In the genomic region with DNA sequence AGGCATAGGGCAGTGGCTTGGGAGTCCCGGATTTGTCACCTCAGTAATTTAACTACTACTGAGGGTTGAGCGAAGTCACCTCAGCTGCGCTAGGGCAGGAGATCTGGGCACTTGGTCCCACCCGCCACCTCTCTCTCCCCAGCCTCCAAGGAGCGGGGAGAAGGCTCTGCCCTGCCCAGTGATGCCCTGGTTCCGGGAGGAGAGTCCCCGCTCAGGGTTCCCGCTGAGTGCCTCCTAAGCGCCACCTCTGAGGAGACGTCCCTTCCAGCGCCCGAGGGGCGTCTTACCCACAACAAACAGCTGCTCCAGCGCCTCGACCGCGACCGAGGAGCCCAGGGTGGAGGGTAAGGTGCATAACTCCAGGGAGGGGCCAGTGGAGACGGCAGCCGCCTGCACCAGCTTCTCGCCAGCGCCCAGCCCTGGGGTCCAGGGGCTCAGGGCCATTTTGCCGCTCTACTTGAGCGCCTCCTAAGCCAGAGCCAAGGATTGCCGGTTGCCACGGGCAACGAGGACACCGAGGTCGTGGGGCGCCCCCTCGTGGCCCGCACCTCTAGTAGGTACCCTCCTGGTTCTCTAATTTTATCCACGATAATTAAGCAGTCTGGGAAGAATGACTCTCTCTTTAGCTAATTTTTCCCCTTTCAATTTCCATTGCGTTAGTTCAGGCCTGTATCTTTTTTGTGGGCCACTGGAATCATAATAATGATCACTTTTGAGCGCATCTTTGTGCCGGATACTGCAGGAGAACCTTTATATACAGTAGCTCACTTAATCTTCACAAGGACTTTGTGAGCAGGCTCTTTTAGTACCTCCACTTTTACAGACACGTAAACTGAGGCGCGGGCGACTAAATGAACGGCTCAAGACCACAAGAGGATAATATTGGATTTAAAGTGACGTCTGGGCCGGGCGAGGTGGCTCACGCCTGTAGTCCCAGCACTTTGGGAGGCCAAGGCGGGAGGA, we compare ENCODE assay signal across 8 cellular contexts. TPM values are rescaled to one million over a fixed set of nuclear protein-coding genes. Genes with fewer than 3 reads are reported as not detected.
DNase-seq lines count a peak whose midpoint lies in the region; ATAC-seq and TF ChIP-seq lines count a peak whose summit lies in the region.

Gene CCDC175 (minus strand): TSS at position 481 of the 963 bp plus-strand sequence. CDS start 37 bp downstream, at position 444.

- H3K4me3 Mint-ChIP-seq in GM23338: peak within 1 kb of the TSS; percentile 81
- peak within 1 kb of the TSS; percentile 71 for H3K4me3 Mint-ChIP-seq in activated naive CD8-positive, alpha-beta T cell treated with anti-CD3 and anti-CD28 coated beads, Interleukin-2, amount 10 ng/mL, durations not matched to agents 7 days and 5 days

- POLR2A ChIA-PET in activated naive CD8-positive, alpha-beta T cell treated with anti-CD3 and anti-CD28 coated beads, Interleukin-2, amount 10 ng/mL, durations not matched to agents 7 days and 5 days (lab: Charles Lee): no interaction called here

- in situ Hi-C loops in transverse colon (cut with MboI; ENCODE audit: low pct_ligation_motif_present in 1 of 4, low pct_unique_long_range_greater_than_20kb in 1 of 4, low sequenced_read_pairs in 3 of 4): loop anchor here in 1 of 4 donors (10.0 to 25.0 kb wide), 2 partner anchors 72 to 439 kb away; no protein-coding TSS in a partner anchor

- no peak within 1 kb of the TSS for H3K27ac Mint-ChIP-seq in GM23338
- H3K27ac Mint-ChIP-seq in activated naive CD8-positive, alpha-beta T cell treated with anti-CD3 and anti-CD28 coated beads, Interleukin-2, amount 10 ng/mL, durations not matched to agents 7 days and 5 days: no peak within 1 kb of the TSS

- no peak for TF ChIP-seq POLR2A in transverse colon (IDR thresholded peaks at IDR 0.05)

- no peaks in the 10 kb centered on the region for H3K9me3 Mint-ChIP-seq in GM23338
- no peaks in the 10 kb centered on the region for H3K9me3 Mint-ChIP-seq in activated naive CD8-positive, alpha-beta T cell treated with anti-CD3 and anti-CD28 coated beads, Interleukin-2, amount 10 ng/mL, durations not matched to agents 7 days and 5 days

- no peaks in the 10 kb centered on the region for H4K20me1 ChIP-seq in GM23338 (replicated peaks; ENCODE audit: insufficient read depth)

- H3K4me1 ChIP-seq in GM23338 (ENCODE audit: insufficient read depth): no peaks in the 10 kb centered on the region
- peaks cover 0 to 11% (median 9%) of the 10 kb centered on the region in 4 donors for H3K4me1 ChIP-seq in transverse colon

- TF ChIP-seq CTCF in GM23338 (conservative IDR thresholded peaks at IDR 0.05; ENCODE audit: low read depth in 2 of 2): peak; percentile 93 to 96
- peak; percentile 63 to 88 (median 72) for TF ChIP-seq CTCF in transverse colon (IDR thresholded peaks at IDR 0.05)

- peak within 1 kb of the TSS; percentile 87 for H2AFZ ChIP-seq in GM23338

- H3K79me2 ChIP-seq in GM23338 (replicated peaks; ENCODE audit: insufficient read depth): no peaks in the 10 kb centered on the region

- ATAC-seq in GM23338 (peak; percentile 99), left cardiac atrium (peak; percentile 91 to 98)
- ATAC-seq in activated naive CD8-positive, alpha-beta T cell treated with anti-CD3 and anti-CD28 coated beads, Interleukin-2, amount 10 ng/mL, durations not matched to agents 7 days and 5 days (ENCODE audit: low read depth): peak; percentile 96

- peak within 1 kb of the TSS; percentile 77 for H3K4me2 ChIP-seq in GM23338

- H3F3A ChIP-seq in GM23338 (replicated peaks; ENCODE audit: low read depth): no peaks in the 10 kb centered on the region

- 8 to 28% methylated on average over 13 to 32 of the region's 46 CpGs for WGBS in transverse colon (ENCODE audit: low coverage in 1 of 2), 2 donors

- peak within 1 kb of the TSS; percentile 71 for H3K4me3 ChIP-seq in GM23338
- H3K4me3 ChIP-seq in transverse colon: peak within 1 kb of the TSS; percentile 31 to 63 (median 46)

- no peaks in the 10 kb centered on the region for H3K9me3 ChIP-seq in transverse colon

- no peaks in the 10 kb centered on the region for H3K4me1 Mint-ChIP-seq in GM23338
- H3K4me1 Mint-ChIP-seq in activated naive CD8-positive, alpha-beta T cell treated with anti-CD3 and anti-CD28 coated beads, Interleukin-2, amount 10 ng/mL, durations not matched to agents 7 days and 5 days: peaks cover 7% of the 10 kb centered on the region

- no peaks in the 10 kb centered on the region for H3K27me3 Mint-ChIP-seq in GM23338 (ENCODE audit: insufficient read depth, low read depth, poor library complexity)
- peaks cover 32% of the 10 kb centered on the region for H3K27me3 Mint-ChIP-seq in activated naive CD8-positive, alpha-beta T cell treated with anti-CD3 and anti-CD28 coated beads, Interleukin-2, amount 10 ng/mL, durations not matched to agents 7 days and 5 days

- TF ChIP-seq EP300 in transverse colon (IDR thresholded peaks at IDR 0.05; ENCODE audit: low read depth): no peak

- H3K36me3 Mint-ChIP-seq in GM23338 (ENCODE audit: low read depth): no peaks in the 10 kb centered on the region
- no peaks in the 10 kb centered on the region for H3K36me3 Mint-ChIP-seq in activated naive CD8-positive, alpha-beta T cell treated with anti-CD3 and anti-CD28 coated beads, Interleukin-2, amount 10 ng/mL, durations not matched to agents 7 days and 5 days

- H3K9me2 ChIP-seq in GM23338 (ENCODE audit: insufficient read depth): no peaks in the 10 kb centered on the region

- intact Hi-C loops in left cardiac atrium (cut with DNase I): loop anchor here in 1 of 2 donors (10.0 kb wide), 1 partner anchor 452 kb away; no protein-coding TSS in a partner anchor
- intact Hi-C loops in transverse colon (cut with DNase I; ENCODE audit: low total_unique reads): no loop called here

- H3K27me3 ChIP-seq in GM23338 (ENCODE audit: insufficient read depth) (no peaks in the 10 kb centered on the region), transverse colon (peaks cover 4% of the 10 kb centered on the region)

- peak; percentile 64 for DNase-seq in EH (ENCODE audit: low read depth)
- DNase-seq in GM23338 (ENCODE audit: low spot score): peak; percentile 98
- peak; percentile 63 for DNase-seq in LHCN-M2 (ENCODE audit: low read depth)
- peak; percentile 77 for DNase-seq in SKM-1 treated with dmso at 0.1 percent for 144 hours (lab: John Stamatoyannopoulos, UW; ENCODE audit: unreplicated experiment)
- DNase-seq in activated naive CD8-positive, alpha-beta T cell treated with anti-CD3 and anti-CD28 coated beads, Interleukin-2, amount 10 ng/mL, durations not matched to agents 7 days and 5 days: peak; percentile 87
- DNase-seq in left cardiac atrium: peak; percentile 91
- peak; percentile 80 for DNase-seq in pons (ENCODE audit: low spot score)
- DNase-seq in transverse colon: peak; percentile 92

- H3K36me3 ChIP-seq in GM23338 (ENCODE audit: insufficient read depth): no peaks in the 10 kb centered on the region
- no peaks in the 10 kb centered on the region for H3K36me3 ChIP-seq in transverse colon

- H3K27ac ChIP-seq in GM23338 (ENCODE audit: low read depth) (no peak within 1 kb of the TSS), transverse colon (peak within 1 kb of the TSS in 3 of 4 donors; percentile 25 to 27 (median 26))

TF ChIP-seq in GM23338, 12 proteins besides CTCF, POLR2A, EP300 and RAD21 (continues in another document):
- TF ChIP-seq EZH2 (IDR thresholded peaks at IDR 0.05; ENCODE audit: low read depth, unreplicated experiment) (no peak), ZNF114 (CRISPR knock-in tag; IDR thresholded peaks at IDR 0.05) (no peak), ZNF331 (CRISPR knock-in tag; IDR thresholded peaks at IDR 0.05; ENCODE audit: low read depth) (no peak), NANOG (IDR thresholded peaks at IDR 0.05; ENCODE audit: borderline replicate concordance) (no peak), CREB1 (CRISPR knock-in tag; IDR thresholded peaks at IDR 0.05; ENCODE audit: low read depth) (no peak)

RNA-seq across cellular contexts. Expression of gene CCDC175, which starts in this region (rescaled TPM):
- total RNA-seq in GM23338 (2014; rRNA removed; shearing (Covaris generic)): not detected in 2 replicates
- 0.42 and 0.50 TPM in 2 replicates for polyA plus RNA-seq in GM23338 (2016; fragmentation: Nextera tagmentation; extraction: Ambion mirVana)
- total RNA-seq in LHCN-M2 (2014; rRNA removed) (not detected in 2 replicates), left cardiac atrium (not detected), transverse colon (under 1 TPM in 2 of 4 donors, not detected in 2; 0.27 to 0.95 TPM)
- not detected for polyA plus RNA-seq in LHCN-M2 (2012)
- total RNA-seq in activated naive CD8-positive, alpha-beta T cell treated with anti-CD3 and anti-CD28 coated beads, Interleukin-2, amount 10 ng/mL, durations not matched to agents 7 days and 5 days: not detected

Comparison
In these comparisons a context has a peak if more than half of its experiments do, and no peak if none do; other contexts are left out.
1. Peak in DNase-seq, ATAC-seq, H3K4me3 ChIP-seq and H3K4me2 ChIP-seq in GM23338; RNA of the gene not detected or under 1 TPM.
2. Peak in DNase-seq in LHCN-M2; RNA of the gene not detected or under 1 TPM.
3. Peak in DNase-seq and ATAC-seq in activated naive CD8-positive, alpha-beta T cell treated with anti-CD3 and anti-CD28 coated beads, Interleukin-2, amount 10 ng/mL, durations not matched to agents 7 days and 5 days; RNA of the gene not detected or under 1 TPM.
4. Peak in DNase-seq and ATAC-seq in left cardiac atrium; RNA of the gene not detected or under 1 TPM.
5. Peak in DNase-seq, H3K4me3 ChIP-seq and H3K27ac ChIP-seq in transverse colon; RNA of the gene not detected or under 1 TPM.